Comparison of ENCODE assay signal across 11 cellular contexts in the genomic region with DNA sequence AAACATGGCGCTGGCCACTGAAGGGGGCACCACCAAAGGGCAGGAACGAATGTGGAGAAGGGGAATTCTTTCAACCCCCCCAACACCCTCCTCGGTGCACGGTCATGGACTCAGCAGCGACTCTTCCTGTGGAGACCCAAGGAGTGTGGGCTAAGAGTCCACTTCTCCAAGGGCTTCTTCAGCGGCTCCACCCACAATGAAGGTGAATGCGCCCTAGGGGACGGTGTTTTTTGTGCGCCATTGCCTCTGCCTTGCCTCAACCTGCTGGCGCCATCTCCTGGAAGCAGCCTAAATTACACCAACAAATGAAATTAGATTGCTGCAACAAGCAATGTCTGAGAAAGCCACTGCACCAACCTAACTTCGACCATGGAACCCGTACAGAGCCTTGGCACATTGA.
DNase-seq lines count a peak whose midpoint lies in the region; ATAC-seq and TF ChIP-seq lines count a peak whose summit lies in the region.
"Had no signal": no experiment of that assay in that cellular context is flagged by ENCODE, and none has a peak within 500 bp of the region (broad histone marks: within the 10 kb centered on the region; RNA-seq: fewer than 3 reads in every experiment).

No MANE protein-coding gene starts in this region.

- H3K27me3 ChIP-seq in SK-N-SH (ENCODE audit: insufficient read depth) (no peaks in the 10 kb centered on the region), liver (ENCODE audit: control insufficient read depth in 4 of 4, insufficient read depth in 4 of 4, low read length in 3 of 4) (no peaks in the 10 kb centered on the region), mesenchymal stem cell (ENCODE audit: control insufficient read depth in 1 of 2, insufficient read depth in 1 of 2, low read length in 2 of 2) (no peaks in the 10 kb centered on the region)

- H3K27ac ChIP-seq in SK-N-SH (ENCODE audit: low read depth in 2 of 2, low read length in 1 of 2) (no peak overlapping the region), liver (ENCODE audit: low read depth in 1 of 2, low read length in 2 of 2) (no peak overlapping the region), mesenchymal stem cell (ENCODE audit: low read length, poor library complexity, severe bottlenecking) (no peak overlapping the region)
- H3K27ac ChIP-seq: BLaER1, coronary artery had no signal

- POLR2A ChIA-PET in SK-N-SH (lab: Yijun Ruan, JAX), result no interaction called here

- DNase-seq in SK-N-SH (peak; percentile 35), KBM-7 (peak; percentile 51), mesenchymal stem cell (no peak), inferior parietal cortex (ENCODE audit: extremely low spot score) (no peak), AML-193 (lab: John Stamatoyannopoulos, UW) (no peak)
- peak; percentile 2 for DNase-seq in activated naive CD8-positive, alpha-beta T cell treated with anti-CD3 and anti-CD28 coated beads for 36 hours

- H4K91ac ChIP-seq in mesenchymal stem cell (ENCODE audit: low read length), result no peak overlapping the region

- H3F3A ChIP-seq in SK-N-SH (replicated peaks; ENCODE audit: insufficient read depth), result no peaks in the 10 kb centered on the region

- no peaks in the 10 kb centered on the region for H3K79me1 ChIP-seq in mesenchymal stem cell (replicated peaks; ENCODE audit: low read length, poor library complexity, severe bottlenecking)

- H2BK5ac ChIP-seq in mesenchymal stem cell (ENCODE audit: low read depth, low read length, poor library complexity, severe bottlenecking), result no peak overlapping the region

- 3% methylated on average over 8 of the region's 12 CpGs for WGBS in SK-N-SH (ENCODE audit: low lambda C conversion rate)
- 43% methylated on average over 12 of the region's 12 CpGs for WGBS in liver
- 48% methylated on average over 12 of the region's 12 CpGs for WGBS in mesenchymal stem cell

- no peaks in the 10 kb centered on the region for H4K20me1 ChIP-seq in SK-N-SH (ENCODE audit: insufficient read depth)
- H4K20me1 ChIP-seq: BLaER1 had no signal

- H3K4me1 Mint-ChIP-seq in activated naive CD8-positive, alpha-beta T cell treated with anti-CD3 and anti-CD28 coated beads for 36 hours, result no peaks in the 10 kb centered on the region

- H3K27ac Mint-ChIP-seq in activated naive CD8-positive, alpha-beta T cell treated with anti-CD3 and anti-CD28 coated beads for 36 hours, result no peak overlapping the region
- H3K27ac Mint-ChIP-seq: T-helper 1 cell treated with Interleukin-12 subunit alpha and Interleukin-12 subunit beta and Interleukin-4 antibody, amounts not matched to agents 30 μg/mL and 1 μg/mL, for 36 hours had no signal

- no peak overlapping the region for H3K4ac ChIP-seq in mesenchymal stem cell (ENCODE audit: low read depth in 1 of 2, low read length in 2 of 2)

- no peak overlapping the region for H4K8ac ChIP-seq in mesenchymal stem cell (ENCODE audit: low read length)

- no peaks in the 10 kb centered on the region for H3K4me1 ChIP-seq in SK-N-SH (ENCODE audit: control insufficient read depth in 1 of 2, insufficient read depth in 2 of 2, low read depth in 1 of 2, low read length in 1 of 2)
- H3K4me1 ChIP-seq in liver (ENCODE audit: control insufficient read depth in 4 of 4, insufficient read depth in 4 of 4, low read length in 3 of 4), result no peaks in the 10 kb centered on the region
- H3K4me1 ChIP-seq in mesenchymal stem cell (ENCODE audit: control insufficient read depth, insufficient read depth, low read depth, low read length), result no peaks in the 10 kb centered on the region
- H3K4me1 ChIP-seq: BLaER1 had no signal

- H3K4me3 ChIP-seq in SK-N-SH (ENCODE audit: low read depth in 2 of 2, low read length in 1 of 2), result no peak overlapping the region; a peak in 1 of 4 replicates
- no peak overlapping the region for H3K4me3 ChIP-seq in liver (ENCODE audit: low read depth in 1 of 3, low read length in 3 of 3)
- no peak overlapping the region for H3K4me3 ChIP-seq in mesenchymal stem cell (ENCODE audit: insufficient read depth in 1 of 2, low read depth in 1 of 2, low read length in 2 of 2)
- H3K4me3 ChIP-seq: BLaER1, coronary artery had no signal

- no peaks in the 10 kb centered on the region for H3K79me2 ChIP-seq in SK-N-SH (ENCODE audit: insufficient read depth)

- H3K18ac ChIP-seq in mesenchymal stem cell (ENCODE audit: low read depth in 1 of 2, low read length in 2 of 2), result no peak overlapping the region

- H3K14ac ChIP-seq in mesenchymal stem cell (ENCODE audit: low read length in 2 of 2), result no peak overlapping the region

- H3K9me3 ChIP-seq in SK-N-SH (no peaks in the 10 kb centered on the region), liver (ENCODE audit: control insufficient read depth in 4 of 4, low read length in 3 of 4) (no peaks in the 10 kb centered on the region), mesenchymal stem cell (ENCODE audit: control insufficient read depth, low read length) (no peaks in the 10 kb centered on the region)

- no peak overlapping the region for H3K23ac ChIP-seq in mesenchymal stem cell (ENCODE audit: low read length in 2 of 2)

- no peaks in the 10 kb centered on the region for H3K9me2 ChIP-seq in SK-N-SH

- no peaks in the 10 kb centered on the region for H3K36me3 ChIP-seq in SK-N-SH (replicated peaks in 1 of 2; ENCODE audit: control insufficient read depth in 1 of 2, insufficient read depth in 2 of 2, low read length in 1 of 2)
- no peaks in the 10 kb centered on the region for H3K36me3 ChIP-seq in liver (ENCODE audit: control insufficient read depth in 4 of 4, insufficient read depth in 3 of 4, low read depth in 1 of 4, low read length in 3 of 4)
- no peaks in the 10 kb centered on the region for H3K36me3 ChIP-seq in mesenchymal stem cell (ENCODE audit: control insufficient read depth in 1 of 2, insufficient read depth in 2 of 2, low read depth in 1 of 2, low read length in 2 of 2)
- H3K36me3 ChIP-seq: BLaER1 had no signal

- H2BK12ac ChIP-seq in mesenchymal stem cell (ENCODE audit: low read length in 2 of 2), result no peak overlapping the region

- no peak overlapping the region for H2AFZ ChIP-seq in SK-N-SH (ENCODE audit: low read depth)
- no peak overlapping the region for H2AFZ ChIP-seq in mesenchymal stem cell (ENCODE audit: low read depth, low read length)

- H3K4me3 Mint-ChIP-seq in activated naive CD8-positive, alpha-beta T cell treated with anti-CD3 and anti-CD28 coated beads for 36 hours, result no peak overlapping the region
- H3K4me3 Mint-ChIP-seq: T-helper 1 cell treated with Interleukin-12 subunit alpha and Interleukin-12 subunit beta and Interleukin-4 antibody, amounts not matched to agents 30 μg/mL and 1 μg/mL, for 36 hours had no signal

- TF ChIP-seq CTCF in SK-N-SH (IDR thresholded peaks at IDR 0.05) (peak; percentile 68), liver (IDR thresholded peaks at IDR 0.05; ENCODE audit: low read depth, low read length, missing input control) (no peak)

- in situ Hi-C loops in KBM-7 (cut with MboI; ENCODE audit: low pct_unique_long_range_greater_than_20kb, low sequenced_read_pairs), result no loop called here

- H3K4me2 ChIP-seq in SK-N-SH (no peak overlapping the region), mesenchymal stem cell (ENCODE audit: low read length, poor library complexity, severe bottlenecking) (no peak overlapping the region)
- H3K4me2 ChIP-seq: BLaER1 had no signal

- TF ChIP-seq RAD21 in SK-N-SH (IDR thresholded peaks at IDR 0.05; ENCODE audit: low read length) (peak; percentile 70), liver (IDR thresholded peaks at IDR 0.05) (peak; percentile 16 to 63)

- no peaks in the 10 kb centered on the region for H3K27me3 Mint-ChIP-seq in activated naive CD8-positive, alpha-beta T cell treated with anti-CD3 and anti-CD28 coated beads for 36 hours

- no peak for ATAC-seq in SK-N-SH treated with all-trans-retinoic acid at 6 μM for 48 hours

- no peak overlapping the region for H2BK120ac ChIP-seq in mesenchymal stem cell (ENCODE audit: low read depth, low read length)

- no peaks in the 10 kb centered on the region for H3K36me3 Mint-ChIP-seq in activated naive CD8-positive, alpha-beta T cell treated with anti-CD3 and anti-CD28 coated beads for 36 hours

- no peak for TF ChIP-seq EP300 in SK-N-SH (IDR thresholded peaks at IDR 0.05; ENCODE audit: borderline replicate concordance in 1 of 2, low read depth in 1 of 2, low read length in 1 of 2)

- CTCF ChIA-PET in SK-N-SH (lab: Yijun Ruan, JAX), result interaction anchor here (0.7 to 1.6 kb wide), 3 partner anchors 245 to 447 kb away, joined by 3 to 9 read pairs (median 3); no protein-coding TSS in a partner anchor

- no peak overlapping the region for H2BK15ac ChIP-seq in mesenchymal stem cell (ENCODE audit: low read depth, poor library complexity, severe bottlenecking)

- no peak overlapping the region for H2AK5ac ChIP-seq in mesenchymal stem cell (ENCODE audit: low read length, severe bottlenecking)

- H3K9ac ChIP-seq in SK-N-SH, result no peak overlapping the region
- no peak overlapping the region for H3K9ac ChIP-seq in liver (ENCODE audit: low read depth in 1 of 2, low read length in 2 of 2)
- H3K9ac ChIP-seq in mesenchymal stem cell (ENCODE audit: low read length), result no peak overlapping the region
- H3K9ac ChIP-seq: BLaER1 had no signal

- peaks cover 2% of the 10 kb centered on the region for H3K9me3 Mint-ChIP-seq in activated naive CD8-positive, alpha-beta T cell treated with anti-CD3 and anti-CD28 coated beads for 36 hours

TF ChIP-seq in SK-N-SH treated with all-trans-retinoic acid at 6 μM for 48 hours, 23 proteins besides CTCF, POLR2A, EP300 and RAD21 (continues in another document):
- TF ChIP-seq OSR1 (CRISPR knock-in tag; IDR thresholded peaks at IDR 0.05), result no peak

TF ChIP-seq in liver, 16 proteins besides CTCF, POLR2A, EP300 and RAD21:
- TF ChIP-seq, protein P1, sequence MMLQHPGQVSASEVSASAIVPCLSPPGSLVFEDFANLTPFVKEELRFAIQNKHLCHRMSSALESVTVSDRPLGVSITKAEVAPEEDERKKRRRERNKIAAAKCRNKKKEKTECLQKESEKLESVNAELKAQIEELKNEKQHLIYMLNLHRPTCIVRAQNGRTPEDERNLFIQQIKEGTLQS (IDR thresholded peaks at IDR 0.05), result no peak
- TF ChIP-seq RXRA (IDR thresholded peaks at IDR 0.05), result no peak
- TF ChIP-seq HNF4A (conservative IDR thresholded peaks at IDR 0.05), result no peak
- TF ChIP-seq EGR1 (IDR thresholded peaks at IDR 0.05; ENCODE audit: low read depth in 2 of 2), result no peak

Comparison
In these comparisons a context has a peak if more than half of its experiments do, and no peak if none do; other contexts are left out.
1. DNase-seq: peak in SK-N-SH (single experiment), KBM-7 (single experiment) and activated naive CD8-positive, alpha-beta T cell treated with anti-CD3 and anti-CD28 coated beads for 36 hours (single experiment); none in mesenchymal stem cell (single experiment), inferior parietal cortex (single experiment) and AML-193 (0 of 2).